ENCODE assay signal across 15 cellular contexts in genomic region chr14:79663453-79663852, GRCh38.
A peak's percentile ranks its signal among the peaks of the same experiment; 100 is the strongest.
DNase-seq lines count a peak whose midpoint lies in the region; ATAC-seq and TF ChIP-seq lines count a peak whose summit lies in the region.
"Had no signal": no experiment of that assay in that cellular context is flagged by ENCODE, and none has a peak within 500 bp of the region (broad histone marks: within the 10 kb centered on the region; RNA-seq: fewer than 3 reads in every experiment).

No MANE protein-coding gene starts in this region.

- H3K9me3 ChIP-seq in neural cell (ENCODE audit: low read length) = no peaks in the 10 kb centered on the region
- H3K9me3 ChIP-seq: HAP-1 had no signal

- CTCF ChIA-PET in HEK293T (lab: Yijun Ruan, JAX) = no interaction called here

- TF ChIP-seq CTCF in neural cell (IDR thresholded peaks at IDR 0.05; ENCODE audit: poor library complexity, severe bottlenecking) = peak; percentile 46
- TF ChIP-seq CTCF in mesothelial cell of epicardium (IDR thresholded peaks at IDR 0.05; ENCODE audit: unreplicated experiment) = no peak

- peak; percentile 54 for TF ChIP-seq EP300 in neural cell (conservative IDR thresholded peaks at IDR 0.05; ENCODE audit: poor library complexity, severe bottlenecking)

- H3K4me3 ChIP-seq in neural cell (ENCODE audit: low read length) = no peak overlapping the region
- H3K4me3 ChIP-seq: HAP-1 had no signal

- peak overlapping the region; percentile 13 for H3K9ac ChIP-seq in neural cell (ENCODE audit: low read length)

- H3K27ac Mint-ChIP-seq in mesothelial cell of epicardium = no peak overlapping the region
- H3K27ac Mint-ChIP-seq: CD4-positive, alpha-beta memory T cell had no signal

- peaks cover 21% of the 10 kb centered on the region for H3K4me1 Mint-ChIP-seq in mesothelial cell of epicardium
- H3K4me1 Mint-ChIP-seq: CD4-positive, alpha-beta memory T cell had no signal

- POLR2A ChIA-PET in HEK293T (lab: Yijun Ruan, JAX) = no interaction called here

- no peak overlapping the region for H2AFZ ChIP-seq in neural cell (ENCODE audit: low read depth, low read length)

- peaks cover 13% of the 10 kb centered on the region for H3F3A ChIP-seq in neural cell (ENCODE audit: insufficient read depth, low read length, poor library complexity, severe bottlenecking)

- ATAC-seq in HG02884 (IDR thresholded peaks at IDR 0.05; ENCODE audit: unreplicated experiment) (no peak), HG03469 (IDR thresholded peaks at IDR 0.05; ENCODE audit: unreplicated experiment) (no peak)

- no peaks in the 10 kb centered on the region for H3K79me2 ChIP-seq in neural cell (replicated peaks; ENCODE audit: insufficient read depth, low read length)

- peaks cover 10% of the 10 kb centered on the region for H3K36me3 Mint-ChIP-seq in mesothelial cell of epicardium
- H3K36me3 Mint-ChIP-seq: CD4-positive, alpha-beta memory T cell had no signal

- no peak overlapping the region for H3K4me3 Mint-ChIP-seq in mesothelial cell of epicardium
- H3K4me3 Mint-ChIP-seq: CD4-positive, alpha-beta memory T cell had no signal

- H3K27me3 ChIP-seq in neural cell (ENCODE audit: insufficient read depth, low read depth, low read length) = no peaks in the 10 kb centered on the region

- H3K27ac ChIP-seq in neural cell (ENCODE audit: low read length) = peak overlapping the region; percentile 74

- H3K9me2 ChIP-seq in neural cell (ENCODE audit: insufficient read depth, low read length) = no peaks in the 10 kb centered on the region

- H3K36me3 ChIP-seq in neural cell (ENCODE audit: insufficient read depth, low read length) = no peaks in the 10 kb centered on the region
- H3K36me3 ChIP-seq: HAP-1 had no signal

- no peak overlapping the region for H3K4me2 ChIP-seq in neural cell (ENCODE audit: low read length)

- H4K20me1 ChIP-seq in neural cell (ENCODE audit: insufficient read depth) = no peaks in the 10 kb centered on the region

- peaks cover 17% of the 10 kb centered on the region for H3K9me3 Mint-ChIP-seq in mesothelial cell of epicardium

- peak; percentile 58 for TF ChIP-seq RAD21 in neural cell (conservative IDR thresholded peaks at IDR 0.05)

- no peak for DNase-seq in HEK293T (ENCODE audit: extremely low spot score)
- DNase-seq in NCI-H69 (lab: John Stamatoyannopoulos, UW) = peak; percentile 45
- DNase-seq in mesothelial cell of epicardium (ENCODE audit: low spot score in 2 of 2, unreplicated experiment in 2 of 2) = no peak
- DNase-seq in SW480 (ENCODE audit: low spot score) = no peak
- DNase-seq: C1 segment of cervical spinal cord; Calu3; CD4-positive, alpha-beta memory T cell; COR-L47; DMS53; DMS79 treated with DMSO at 0.1 percent for 48 hours; GOT3 had no signal

- H3K27me3 Mint-ChIP-seq in mesothelial cell of epicardium (ENCODE audit: low read depth) = no peaks in the 10 kb centered on the region
- H3K27me3 Mint-ChIP-seq: CD4-positive, alpha-beta memory T cell had no signal

TF ChIP-seq in HEK293T, 16 proteins besides CTCF, POLR2A, EP300 and RAD21:
- peak; percentile 46; the same call in 1 of the 2 replicates for TF ChIP-seq PKNOX1 (IDR thresholded peaks at IDR 0.05)
- TF ChIP-seq ARNT (IDR thresholded peaks at IDR 0.05) = no peak
- TF ChIP-seq ELF4 (IDR thresholded peaks at IDR 0.05) = no peak

TF ChIP-seq in neural cell, 6 proteins besides CTCF, POLR2A, EP300 and RAD21:
- TF ChIP-seq REST (IDR thresholded peaks at IDR 0.05; ENCODE audit: borderline replicate concordance) (no peak), SMC3 (conservative IDR thresholded peaks at IDR 0.05; ENCODE audit: poor library complexity) (peak; percentile 59), EZH2 (IDR thresholded peaks at IDR 0.05; ENCODE audit: borderline replicate concordance, insufficient read depth, low read length, poor library complexity, severe bottlenecking) (no peak), POLR2AphosphoS5 (IDR thresholded peaks at IDR 0.05) (peak; percentile 21), MXI1 (conservative IDR thresholded peaks at IDR 0.05; ENCODE audit: poor library complexity, severe bottlenecking) (no peak), TAF1 (IDR thresholded peaks at IDR 0.05; ENCODE audit: low read depth) (no peak)
